8 cellular contexts compared by ENCODE assay signal in genomic region chr13:29593605-29594297, GRCh38. TPM values are rescaled to one million over a fixed set of nuclear protein-coding genes. Genes with fewer than 3 reads are reported as not detected.
DNase-seq lines count a peak whose midpoint lies in the region; ATAC-seq and TF ChIP-seq lines count a peak whose summit lies in the region.

No MANE protein-coding gene starts in this region.

- intact Hi-C loops in activated CD4-positive, alpha-beta T cell treated with anti-CD3 and anti-CD28 coated beads for 36 hours (cut with DNase I, micrococcal nuclease), result loop anchor here (1.0 to 10.0 kb wide), 8 partner anchors 51 to 1451 kb away; partner anchors contain the start of genes HMGB1 (in 2 of the 2) and POMP (in 1 of the 2)

- no peak overlapping the region for H3K27ac ChIP-seq in WERI-Rb-1

- no peak for ATAC-seq in activated CD4-positive, alpha-beta T cell treated with anti-CD3 and anti-CD28 coated beads for 36 hours
- no peak for ATAC-seq in stimulated activated naive B cell treated with anti-CD40 and anti-IgM and Interleukin-4, amounts not matched to agents 10 μg/mL and 1 μg/mL and 100 μg/mL, for 72 hours (replicated peaks)
- no peak for ATAC-seq in GM18511 (IDR thresholded peaks at IDR 0.05; ENCODE audit: unreplicated experiment)

- no peak for DNase-seq in activated CD4-positive, alpha-beta T cell treated with anti-CD3 and anti-CD28 coated beads for 36 hours
- DNase-seq in activated CD4-positive, alpha-beta T cell treated with anti-CD3 and anti-CD28 coated beads for 48 hours, result no peak
- DNase-seq in WERI-Rb-1 (no peak), fibroblast of pulmonary artery (ENCODE audit: low read depth) (no peak), T-helper 9 cell (no peak), OCI-M2 (lab: John Stamatoyannopoulos, UW; ENCODE audit: unreplicated experiment) (no peak)
- DNase-seq in stimulated activated naive B cell treated with anti-CD40 and anti-IgM and Interleukin-4, amounts not matched to agents 10 μg/mL and 1 μg/mL and 100 μg/mL, for 72 hours, result no peak

- H3K36me3 Mint-ChIP-seq in activated CD4-positive, alpha-beta T cell treated with anti-CD3 and anti-CD28 coated beads for 36 hours (ENCODE audit: low read depth), result peaks cover 43% of the 10 kb centered on the region
- H3K36me3 Mint-ChIP-seq in stimulated activated naive B cell treated with anti-CD40 and anti-IgM and Interleukin-4, amounts not matched to agents 10 μg/mL and 1 μg/mL and 100 μg/mL, for 72 hours, result peaks cover 7 to 24% of the 10 kb centered on the region in 2 donors

- no peaks in the 10 kb centered on the region for H3K9me3 Mint-ChIP-seq in activated CD4-positive, alpha-beta T cell treated with anti-CD3 and anti-CD28 coated beads for 36 hours (ENCODE audit: low read depth)
- no peaks in the 10 kb centered on the region for H3K9me3 Mint-ChIP-seq in stimulated activated naive B cell treated with anti-CD40 and anti-IgM and Interleukin-4, amounts not matched to agents 10 μg/mL and 1 μg/mL and 100 μg/mL, for 72 hours

- H3K4me3 ChIP-seq in WERI-Rb-1 (ENCODE audit: low read depth, low read length), result peak overlapping the region; percentile 56
- peak overlapping the region; percentile 63 for H3K4me3 ChIP-seq in fibroblast of pulmonary artery (replicated peaks; ENCODE audit: low read depth, low read length)

- no peaks in the 10 kb centered on the region for H3K36me3 ChIP-seq in WERI-Rb-1

- no peaks in the 10 kb centered on the region for H3K9me3 ChIP-seq in WERI-Rb-1 (ENCODE audit: severe bottlenecking)

- H3K27me3 Mint-ChIP-seq in activated CD4-positive, alpha-beta T cell treated with anti-CD3 and anti-CD28 coated beads for 36 hours, result no peaks in the 10 kb centered on the region
- H3K27me3 Mint-ChIP-seq in stimulated activated naive B cell treated with anti-CD40 and anti-IgM and Interleukin-4, amounts not matched to agents 10 μg/mL and 1 μg/mL and 100 μg/mL, for 72 hours, result peaks cover 0 to 3% of the 10 kb centered on the region in 2 donors

- POLR2A ChIA-PET in activated CD4-positive, alpha-beta T cell treated with anti-CD3 and anti-CD28 coated beads for 36 hours (lab: Charles Lee), result interaction anchor here (1.2 kb wide), 1 partner anchor 342 kb away, joined by 4 read pairs; no protein-coding TSS in a partner anchor

- peak overlapping the region; percentile 95 for H3K27ac Mint-ChIP-seq in activated CD4-positive, alpha-beta T cell treated with anti-CD3 and anti-CD28 coated beads for 36 hours
- peak overlapping the region; percentile 97 for H3K27ac Mint-ChIP-seq in stimulated activated naive B cell treated with anti-CD40 and anti-IgM and Interleukin-4, amounts not matched to agents 10 μg/mL and 1 μg/mL and 100 μg/mL, for 72 hours

- CTCF ChIA-PET in activated CD4-positive, alpha-beta T cell treated with anti-CD3 and anti-CD28 coated beads for 36 hours (lab: Charles Lee), result interaction anchor here (0.6 to 1.0 kb wide), 2 partner anchors 8 to 44 kb away, joined by 3 to 4 read pairs; no protein-coding TSS in a partner anchor

- H3K4me1 Mint-ChIP-seq in activated CD4-positive, alpha-beta T cell treated with anti-CD3 and anti-CD28 coated beads for 36 hours, result peaks cover 49% of the 10 kb centered on the region
- H3K4me1 Mint-ChIP-seq in stimulated activated naive B cell treated with anti-CD40 and anti-IgM and Interleukin-4, amounts not matched to agents 10 μg/mL and 1 μg/mL and 100 μg/mL, for 72 hours, result peaks cover 32 to 62% of the 10 kb centered on the region in 2 donors

- H3K4me3 Mint-ChIP-seq in activated CD4-positive, alpha-beta T cell treated with anti-CD3 and anti-CD28 coated beads for 36 hours, result peak overlapping the region; percentile 90
- peak overlapping the region; percentile 90 to 94 for H3K4me3 Mint-ChIP-seq in stimulated activated naive B cell treated with anti-CD40 and anti-IgM and Interleukin-4, amounts not matched to agents 10 μg/mL and 1 μg/mL and 100 μg/mL, for 72 hours

- no peaks in the 10 kb centered on the region for H3K27me3 ChIP-seq in WERI-Rb-1 (ENCODE audit: insufficient read depth, low read depth, severe bottlenecking)

- TF ChIP-seq CTCF in WERI-Rb-1 (IDR thresholded peaks at IDR 0.05; ENCODE audit: low read depth, low read length) (no peak), fibroblast of pulmonary artery (IDR thresholded peaks at IDR 0.05; ENCODE audit: low read length, missing control alignments) (no peak)

RNA-seq across cellular contexts. Expression of gene SLC7A1, which starts 1.7 kb away (rescaled TPM):
- 100 to 1,000 TPM in 1 of 2 experiments, 10 to 100 TPM in 1; 91.1 to 126 TPM for total RNA-seq in activated CD4-positive, alpha-beta T cell treated with anti-CD3 and anti-CD28 coated beads for 36 hours
